Comparison of ENCODE assay signal across 8 cellular contexts in genomic region chr2:190880374-190881073, GRCh38. TPM values are rescaled to one million over a fixed set of nuclear protein-coding genes. Genes with fewer than 3 reads are reported as not detected.
DNase-seq lines count a peak whose midpoint lies in the region; ATAC-seq and TF ChIP-seq lines count a peak whose summit lies in the region.

Gene GLS, plus strand, starts transcription at chr2:190880821. Its CDS starts 264 bp downstream, at chr2:190881085.

- TF ChIP-seq CTCF in PC-9 (conservative IDR thresholded peaks at IDR 0.05) (no peak), epithelial cell of proximal tubule (conservative IDR thresholded peaks at IDR 0.05; ENCODE audit: low read depth, low read length) (no peak)

- POLR2A ChIA-PET in PC-9 (lab: Charles Lee; ENCODE audit: unreplicated experiment) = interaction anchor here (0.5 to 1.1 kb wide), 2 partner anchors 21 to 79 kb away, joined by 4 to 12 read pairs; no protein-coding TSS in a partner anchor

- ATAC-seq in GM21619 (IDR thresholded peaks at IDR 0.05; ENCODE audit: unreplicated experiment) = peak; percentile 74

- H3K4me3 ChIP-seq in Jurkat, Clone E6-1 (ENCODE audit: low read length) = peak within 1 kb of the TSS; percentile 77
- H3K4me3 ChIP-seq in PC-9 (peak within 1 kb of the TSS; percentile 93), epithelial cell of proximal tubule (ENCODE audit: low read depth, low read length) (peak within 1 kb of the TSS; percentile 89), mucosa of rectum (ENCODE audit: low read length in 2 of 2) (peak within 1 kb of the TSS; percentile 88)

- no peaks in the 10 kb centered on the region for H3K9me2 ChIP-seq in PC-9 (ENCODE audit: insufficient read depth)

- peaks cover 31% of the 10 kb centered on the region for H3K4me1 ChIP-seq in PC-9 (replicated peaks; ENCODE audit: insufficient read depth)
- H3K4me1 ChIP-seq in mucosa of rectum (ENCODE audit: control insufficient read depth in 2 of 2, insufficient read depth in 2 of 2, low read length in 2 of 2) = peaks cover 15 to 20% of the 10 kb centered on the region in 2 donors

- intact Hi-C loops in PC-9 (cut with micrococcal nuclease; ENCODE audit: unreplicated experiment) = loop anchor here (1.0 to 2.0 kb wide), 2 partner anchors 42 to 100 kb away; no protein-coding TSS in a partner anchor

- CTCF ChIA-PET in PC-9 (lab: Charles Lee) = no interaction called here

- peak within 1 kb of the TSS; percentile 97 for H3K4me2 ChIP-seq in PC-9

- H3K27ac ChIP-seq in PC-9 (peak within 1 kb of the TSS; percentile 80), mucosa of rectum (ENCODE audit: low read depth in 2 of 2, low read length in 2 of 2) (peak within 1 kb of the TSS; percentile 92 to 97)

- peaks cover 6% of the 10 kb centered on the region; the same call in 1 of the 2 replicates for H3F3A ChIP-seq in PC-9 (ENCODE audit: insufficient read depth, low read depth)

- H3K27me3 ChIP-seq in PC-9 (ENCODE audit: insufficient read depth, low read depth) (no peaks in the 10 kb centered on the region), mucosa of rectum (ENCODE audit: control insufficient read depth in 2 of 2, insufficient read depth in 2 of 2, low read length in 2 of 2) (no peaks in the 10 kb centered on the region)

- no peaks in the 10 kb centered on the region; the same call in none of the 2 replicates for H3K36me3 ChIP-seq in PC-9 (ENCODE audit: low read depth)
- H3K36me3 ChIP-seq in mucosa of rectum (ENCODE audit: control insufficient read depth in 2 of 2, insufficient read depth in 2 of 2, low read length in 2 of 2) = peaks cover 0 to 3% of the 10 kb centered on the region in 2 donors

- H3K79me2 ChIP-seq in PC-9 (ENCODE audit: low read depth) = peaks cover 44% of the 10 kb centered on the region

- H4K20me1 ChIP-seq in PC-9 (ENCODE audit: insufficient read depth) = peaks cover 13% of the 10 kb centered on the region

- H2AFZ ChIP-seq in PC-9 = peak within 1 kb of the TSS; percentile 90

- peak; percentile 95 for DNase-seq in DMS153 (lab: John Stamatoyannopoulos, UW)
- DNase-seq in Jurkat, Clone E6-1 (ENCODE audit: low read depth, low spot score) = peak; percentile 96
- DNase-seq in PC-9 = peak; percentile 89
- DNase-seq in activated T-cell treated with anti-CD3 and anti-CD28 coated beads, Interleukin-2, amount 50 U/mL, for 1 hour = peak; percentile 95
- DNase-seq in epithelial cell of proximal tubule (ENCODE audit: low read depth) = peak; percentile 71
- DNase-seq in stimulated activated CD8-positive, alpha-beta memory T cell treated with anti-CD3 and anti-CD28 coated beads, Interleukin-4, amount 100 ng/mL, for 48 hours = peak; percentile 96

- no TSS peak for BruUV-seq in PC-9 (replicated peaks; lab: Mats Ljungman, UMichigan)

- no peaks in the 10 kb centered on the region for H3K9me3 ChIP-seq in PC-9 (ENCODE audit: insufficient read depth, low read depth)
- no peaks in the 10 kb centered on the region for H3K9me3 ChIP-seq in mucosa of rectum (ENCODE audit: control insufficient read depth in 2 of 2, low read length in 2 of 2)

- peak within 1 kb of the TSS; percentile 93 to 95 for H3K9ac ChIP-seq in mucosa of rectum (ENCODE audit: low read depth in 1 of 2, low read length in 2 of 2)

RNA-seq across cellular contexts. Expression of gene GLS, which starts in this region (rescaled TPM):
- polyA plus RNA-seq in Jurkat, Clone E6-1 (2012; ENCODE audit: insufficient read depth, insufficient read length) = 29.5 TPM
- total RNA-seq in PC-9 (2021) (66.4 and 68.5 TPM in 2 replicates), epithelial cell of proximal tubule (123 and 246 TPM in 2 replicates)

Comparison
In these comparisons a context has a peak if more than half of its experiments do, and no peak if none do; other contexts are left out.
1. Peak in every context shown above with its lines: DNase-seq, ATAC-seq, H3K4me3 ChIP-seq and H3K27ac ChIP-seq.